Comparison of ENCODE assay signal across 9 cellular contexts in the genomic region with DNA sequence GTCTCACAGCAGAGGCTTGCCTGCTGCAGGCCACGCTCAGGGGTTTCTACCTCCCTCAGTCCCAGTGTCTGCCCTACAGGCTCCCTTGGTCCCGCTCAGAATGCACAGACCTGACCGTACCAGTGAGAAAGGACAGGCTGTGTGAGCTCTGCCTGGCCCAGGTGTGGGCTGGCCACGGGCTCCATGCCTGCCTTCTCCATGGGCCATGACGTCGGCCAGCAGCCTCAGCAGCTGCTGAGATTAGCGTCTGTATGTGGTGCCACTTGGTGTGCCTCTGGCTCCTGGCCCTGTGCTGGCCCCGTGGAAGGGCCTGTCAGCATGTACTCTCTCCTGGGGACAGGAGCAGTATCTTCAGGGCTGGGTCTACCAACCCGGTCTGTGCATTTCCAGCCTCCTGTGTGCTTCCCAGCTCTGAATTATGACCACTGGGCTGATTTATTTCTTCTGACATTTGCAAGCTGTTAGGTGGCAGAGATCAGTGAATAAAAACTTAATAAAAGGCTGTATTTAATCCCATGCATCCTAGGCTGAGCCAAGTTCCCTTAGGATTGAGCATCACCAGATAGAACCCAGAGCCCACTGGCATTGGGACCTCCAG. TPM values are rescaled to one million over a fixed set of nuclear protein-coding genes. Genes with fewer than 3 reads are reported as not detected.
DNase-seq lines count a peak whose midpoint lies in the region; ATAC-seq and TF ChIP-seq lines count a peak whose summit lies in the region.
"Had no signal": no experiment of that assay in that cellular context is flagged by ENCODE, and none has a peak within 500 bp of the region (broad histone marks: within the 10 kb centered on the region; RNA-seq: fewer than 3 reads in every experiment).

No MANE protein-coding gene starts in this region.

- peaks cover 0 to 13% of the 10 kb centered on the region in 2 donors for H3K36me3 ChIP-seq in lung (ENCODE audit: control insufficient read depth in 2 of 2, insufficient read depth in 2 of 2, low read length in 2 of 2)
- H3K36me3 ChIP-seq in upper lobe of right lung, result peaks cover 25% of the 10 kb centered on the region

- H3K27me3 Mint-ChIP-seq in activated naive CD8-positive, alpha-beta T cell treated with anti-CD3 and anti-CD28 coated beads, Interleukin-2, amount 50 U/mL, for 24 hours, result no peaks in the 10 kb centered on the region

- no peak for ATAC-seq in activated naive CD8-positive, alpha-beta T cell treated with anti-CD3 and anti-CD28 coated beads, Interleukin-2, amount 50 U/mL, for 24 hours
- ATAC-seq in lung (ENCODE audit: insufficient read depth, low FRiP score), result no peak
- peak; percentile 39 for ATAC-seq in upper lobe of right lung
- no peak for ATAC-seq in HG03139 (IDR thresholded peaks at IDR 0.05; ENCODE audit: unreplicated experiment)
- ATAC-seq in GM19328 (IDR thresholded peaks at IDR 0.05; ENCODE audit: unreplicated experiment), result no peak

- peak overlapping the region; percentile 62 for H3K4me3 Mint-ChIP-seq in activated naive CD8-positive, alpha-beta T cell treated with anti-CD3 and anti-CD28 coated beads, Interleukin-2, amount 50 U/mL, for 24 hours

- no peaks in the 10 kb centered on the region for H3K9me3 Mint-ChIP-seq in activated naive CD8-positive, alpha-beta T cell treated with anti-CD3 and anti-CD28 coated beads, Interleukin-2, amount 50 U/mL, for 24 hours

- 40 to 42% methylated on average over 9 of the region's 9 CpGs for WGBS in lung, 2 donors

- H3K27ac Mint-ChIP-seq in activated naive CD8-positive, alpha-beta T cell treated with anti-CD3 and anti-CD28 coated beads, Interleukin-2, amount 50 U/mL, for 24 hours, result peak overlapping the region; percentile 95

- H3K4me1 ChIP-seq in lung (ENCODE audit: control insufficient read depth in 2 of 2, insufficient read depth in 2 of 2, low read length in 2 of 2) (peaks cover 57 to 73% of the 10 kb centered on the region in 2 donors), upper lobe of right lung (peaks cover 99% of the 10 kb centered on the region)

- H3K36me3 Mint-ChIP-seq in activated naive CD8-positive, alpha-beta T cell treated with anti-CD3 and anti-CD28 coated beads, Interleukin-2, amount 50 U/mL, for 24 hours (ENCODE audit: low read depth), result peaks cover 39% of the 10 kb centered on the region

- H3K27me3 ChIP-seq in lung (ENCODE audit: control insufficient read depth, insufficient read depth), result no peaks in the 10 kb centered on the region
- H3K27me3 ChIP-seq in upper lobe of right lung, result no peaks in the 10 kb centered on the region

- intact Hi-C loops in upper lobe of right lung (cut with DNase I), result loop anchor here (10.0 kb wide), 1 partner anchor 368 kb away; no protein-coding TSS in a partner anchor

- peaks cover 100% of the 10 kb centered on the region for H3K4me1 Mint-ChIP-seq in activated naive CD8-positive, alpha-beta T cell treated with anti-CD3 and anti-CD28 coated beads, Interleukin-2, amount 50 U/mL, for 24 hours

- H3K9me3 ChIP-seq in lung (ENCODE audit: control insufficient read depth in 2 of 2, insufficient read depth in 1 of 2, low read length in 1 of 2), result peaks cover 0 to 1% of the 10 kb centered on the region in 2 donors
- H3K9me3 ChIP-seq in upper lobe of right lung, result no peaks in the 10 kb centered on the region

- H3K4me3 ChIP-seq in lung (no peak overlapping the region), upper lobe of right lung (peak overlapping the region; percentile 30)

- H3K27ac ChIP-seq in lung (ENCODE audit: low read depth in 1 of 2, low read length in 1 of 2), result peak overlapping the region; percentile 91 to 94
- peak overlapping the region; percentile 87 for H3K27ac ChIP-seq in upper lobe of right lung

- TF ChIP-seq CTCF in lung (IDR thresholded peaks at IDR 0.05; ENCODE audit: control extremely low read depth, extremely low read depth) (no peak), upper lobe of right lung (IDR thresholded peaks at IDR 0.05) (no peak)

- peak; percentile 67 for DNase-seq in activated effector memory CD4-positive, alpha-beta T cell treated with anti-CD3 and anti-CD28 coated beads, Interleukin-2, amount 50 U/mL, for 16 hours
- DNase-seq in activated effector memory CD4-positive, alpha-beta T cell treated with Interleukin-2 at 50 U/mL for 16 hours, result no peak
- DNase-seq in activated naive CD8-positive, alpha-beta T cell treated with anti-CD3 and anti-CD28 coated beads, Interleukin-2, amount 50 U/mL, for 24 hours, result no peak
- DNase-seq in lung (ENCODE audit: low spot score) (no peak), upper lobe of right lung (no peak), NCI-H1694 (lab: John Stamatoyannopoulos, UW) (no peak)
- DNase-seq: glutamatergic neuron had no signal

RNA-seq across cellular contexts. Expression of a gene that starts 25.7 kb away (rescaled TPM):
- total RNA-seq in lung, result 100 to 1,000 TPM in 1 of 2 donors, 10 to 100 TPM in 1; 38.3 to 157 TPM
- 10 to 100 TPM; 47.1 to 63.2 TPM for polyA plus RNA-seq in lung
- total RNA-seq in upper lobe of right lung, result 176 TPM
